ENCODE assay signal across 10 cellular contexts in the genomic region with DNA sequence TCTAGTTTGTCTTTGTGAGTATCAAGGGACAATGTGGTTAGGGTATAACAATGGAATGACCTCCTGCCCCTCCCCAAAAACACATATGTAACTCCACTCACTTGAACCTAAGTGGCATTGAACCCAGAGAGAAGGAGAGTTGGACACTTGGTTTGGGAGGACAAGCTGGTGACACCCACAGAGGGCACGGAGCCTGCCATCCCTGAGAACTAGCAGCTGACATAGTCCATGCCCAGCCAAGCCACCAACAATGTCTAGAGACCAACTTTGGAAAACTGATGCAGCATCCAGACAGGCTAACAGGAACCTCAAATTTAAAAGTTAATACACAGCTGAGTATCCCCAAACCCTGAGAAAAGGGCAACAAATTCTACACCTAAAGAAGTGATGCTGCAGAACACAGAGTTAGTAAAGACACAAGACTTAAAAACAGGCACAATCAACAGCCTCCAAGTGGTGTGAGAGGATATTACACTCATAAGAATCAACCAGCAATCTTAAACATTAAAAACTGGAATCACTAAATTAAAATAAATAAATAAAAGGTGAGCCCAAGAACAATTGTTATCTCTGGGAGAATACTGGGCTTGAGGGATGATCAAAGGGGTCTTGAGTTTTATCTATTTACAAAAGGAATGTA. TPM values are rescaled to one million over a fixed set of nuclear protein-coding genes. Genes with fewer than 3 reads are reported as not detected.
A peak's percentile ranks its signal among the peaks of the same experiment; 100 is the strongest.
DNase-seq lines count a peak whose midpoint lies in the region; ATAC-seq and TF ChIP-seq lines count a peak whose summit lies in the region.
"Had no signal": no experiment of that assay in that cellular context is flagged by ENCODE, and none has a peak within 500 bp of the region (broad histone marks: within the 10 kb centered on the region; RNA-seq: fewer than 3 reads in every experiment).

No MANE protein-coding gene starts in this region.

- H2AFZ ChIP-seq in Karpas-422 (ENCODE audit: low read length): no peak overlapping the region

- peaks cover 54% of the 10 kb centered on the region for H3K36me3 Mint-ChIP-seq in nephron progenitor cell (ENCODE audit: low read depth)

- H3K9ac ChIP-seq in Karpas-422 (ENCODE audit: low read length): no peak overlapping the region

- no peak overlapping the region for H3K4me2 ChIP-seq in Karpas-422 (ENCODE audit: low read depth, low read length, poor library complexity, severe bottlenecking)

- no peak overlapping the region for H3K4me3 Mint-ChIP-seq in nephron progenitor cell
- H3K4me3 Mint-ChIP-seq: T-helper 1 cell treated with Interleukin-12 subunit alpha and Interleukin-12 subunit beta and Interleukin-4 antibody, amounts not matched to agents 30 μg/mL and 1 μg/mL, for 36 hours had no signal

- H3K27me3 Mint-ChIP-seq in nephron progenitor cell (ENCODE audit: low read depth, poor library complexity): no peaks in the 10 kb centered on the region

- no peaks in the 10 kb centered on the region for H3K9me3 Mint-ChIP-seq in nephron progenitor cell
- H3K9me3 Mint-ChIP-seq: T-helper 1 cell treated with Interleukin-12 subunit alpha and Interleukin-12 subunit beta and Interleukin-4 antibody, amounts not matched to agents 30 μg/mL and 1 μg/mL, for 36 hours had no signal

- H3K4me3 ChIP-seq in Karpas-422 (ENCODE audit: low read length) (no peak overlapping the region), astrocyte of the cerebellum (ENCODE audit: low read depth, low read length) (no peak overlapping the region)

- H3K79me2 ChIP-seq in Karpas-422 (ENCODE audit: low read length): peaks cover 91% of the 10 kb centered on the region

- H3K9me3 ChIP-seq in Karpas-422 (ENCODE audit: low read length): no peaks in the 10 kb centered on the region

- H3K9me2 ChIP-seq in Karpas-422 (replicated peaks; ENCODE audit: insufficient read depth, low read length): no peaks in the 10 kb centered on the region

- peak; percentile 39 for TF ChIP-seq CTCF in astrocyte of the cerebellum (IDR thresholded peaks at IDR 0.05; ENCODE audit: low read depth, low read length, missing control alignments)
- TF ChIP-seq CTCF in nephron progenitor cell (IDR thresholded peaks at IDR 0.05): peak; percentile 25

- peaks cover 11% of the 10 kb centered on the region; the same call in 1 of the 2 replicates for H3K36me3 ChIP-seq in Karpas-422 (ENCODE audit: insufficient read depth, low read length)

- in situ Hi-C loops in astrocyte of the cerebellum (cut with HindIII; ENCODE audit: low sequenced_read_pairs): no loop called here

- peaks cover 67% of the 10 kb centered on the region for H3K4me1 ChIP-seq in Karpas-422 (ENCODE audit: low read length)

- DNase-seq in DMS 273 (lab: John Stamatoyannopoulos, UW; ENCODE audit: unreplicated experiment) (peak; percentile 50), DMS 273 treated with DMSO at 0.1 percent for 48 hours (lab: John Stamatoyannopoulos, UW) (no peak), Karpas-422 (peak; percentile 68), astrocyte of the cerebellum (ENCODE audit: low read depth) (no peak), nephron progenitor cell (no peak), posterior vena cava (ENCODE audit: low spot score) (no peak)
- DNase-seq in stimulated activated naive CD4-positive, alpha-beta T cell treated with Interleukin-2 at 50 U/mL for 16 hours (lab: John Stamatoyannopoulos, UW): no peak
- DNase-seq: 8988T had no signal

- intact Hi-C loops in posterior vena cava (cut with DNase I): loop anchor here in 1 of 2 donors (10.0 kb wide), 1 partner anchor 248 kb away; no protein-coding TSS in a partner anchor

- H3K27ac ChIP-seq in Karpas-422 (ENCODE audit: low read length): 0 out of 2 replicates have a peak overlapping the region, but pooled peaks have one; percentile 26

- no peaks in the 10 kb centered on the region for H3K27me3 ChIP-seq in Karpas-422 (ENCODE audit: low read length)

- no peak for ATAC-seq in GM19023 (IDR thresholded peaks at IDR 0.05; ENCODE audit: unreplicated experiment)

- no peak overlapping the region for H3K27ac Mint-ChIP-seq in nephron progenitor cell
- H3K27ac Mint-ChIP-seq: T-helper 1 cell treated with Interleukin-12 subunit alpha and Interleukin-12 subunit beta and Interleukin-4 antibody, amounts not matched to agents 30 μg/mL and 1 μg/mL, for 36 hours had no signal

- H4K20me1 ChIP-seq in Karpas-422 (ENCODE audit: insufficient read depth, low read depth, low read length): no peaks in the 10 kb centered on the region

- peaks cover 19% of the 10 kb centered on the region for H3K4me1 Mint-ChIP-seq in nephron progenitor cell

RNA-seq across cellular contexts. Expression of gene NUDCD3, which starts 27.2 kb away (rescaled TPM):
- 56.1 and 84.1 TPM in 2 replicates for total RNA-seq in Karpas-422 (2014; rRNA removed; shearing (Covaris generic); ENCODE audit: low replicate concordance)
- total RNA-seq in posterior vena cava: 10 to 100 TPM; 70.6 to 75.1 TPM

Comparison
In these comparisons a context has a peak if more than half of its experiments do, and no peak if none do; other contexts are left out.
1. DNase-seq: peak in DMS 273 (single experiment) and Karpas-422 (single experiment); none in DMS 273 treated with DMSO at 0.1 percent for 48 hours (single experiment), astrocyte of the cerebellum (single experiment), nephron progenitor cell (single experiment), stimulated activated naive CD4-positive, alpha-beta T cell treated with Interleukin-2 at 50 U/mL for 16 hours (single experiment) and posterior vena cava (single experiment).